ENCODE assay signal across 34 cellular contexts in genomic region chr2:123485056-123485455, GRCh38.
"Had no signal": no experiment of that assay in that cellular context is flagged by ENCODE, and none has a peak within 500 bp of the region (broad histone marks: within the 10 kb centered on the region; RNA-seq: fewer than 3 reads in every experiment).

No MANE protein-coding gene starts in this region.

- DNase-seq: Kasumi-1, MG63, MM.1S, MV-4-11, NCI-H1048, NCI-H1092, NCI-H1092 treated with DMSO at 0.1 percent for 48 hours, NCI-H1105, NCI-H1105 treated with DMSO at 0.1 percent for 48 hours, NCI-H1417, NCI-H1417 treated with DMSO at 0.1 percent for 48 hours, NCI-H1436, NCI-H1436 treated with DMSO at 0.1 percent for 48 hours, NCI-H146, NCI-H1694, NCI-H1694 treated with DMSO at 0.1 percent for 48 hours, NCI-H187, NCI-H187 treated with DMSO at 0.1 percent for 48 hours, NCI-H1930, NCI-H2029, NCI-H2029 treated with DMSO at 0.1 percent for 48 hours, NCI-H2081, NCI-H2081 treated with DMSO at 0.1 percent for 48 hours, NCI-H2171, NCI-H2171 treated with DMSO at 0.1 percent for 48 hours, NCI-H2227 treated with DMSO at 0.1 percent for 48 hours, NCI-H226, NCI-H345, NCI-H446, NCI-H446 treated with DMSO at 0.1 percent for 48 hours, NCI-H510A, NCI-H510A treated with DMSO at 0.1 percent for 48 hours, NCI-H524 had no signal

- H3K4me3 ChIP-seq: MG63 had no signal

- H3K9ac ChIP-seq: KMS-11 had no signal

- H3K27ac ChIP-seq: KMS-11 had no signal

- H3K9me3 ChIP-seq: MG63 had no signal

- H3K4me2 ChIP-seq: KMS-11 had no signal

- H3K27me3 ChIP-seq: MG63 had no signal

- H3K36me3 ChIP-seq: MG63 had no signal
